20 cellular contexts compared by ENCODE assay signal in genomic region chr18:41974661-41975286, GRCh38. TPM values are rescaled to one million over a fixed set of nuclear protein-coding genes. Genes with fewer than 3 reads are reported as not detected.
DNase-seq lines count a peak whose midpoint lies in the region; ATAC-seq and TF ChIP-seq lines count a peak whose summit lies in the region.
"Had no signal": no experiment of that assay in that cellular context is flagged by ENCODE, and none has a peak within 500 bp of the region (broad histone marks: within the 10 kb centered on the region; RNA-seq: fewer than 3 reads in every experiment).

No MANE protein-coding gene starts in this region.

- H3K27ac Mint-ChIP-seq in activated T-helper 2 cell treated with anti-CD3 and anti-CD28 coated beads, Interferon-gamma antibody, Interleukin-2, Interleukin-4, amounts not matched to agents 10 μg/mL and 5 μg/mL and 100 μg/mL, durations not matched to agents 14 hours and 24 hours and 36 hours, result peak overlapping the region; percentile 41
- peak overlapping the region; percentile 0 to 75 (median 34) for H3K27ac Mint-ChIP-seq in naive thymus-derived CD8-positive, alpha-beta T cell
- no peak overlapping the region for H3K27ac Mint-ChIP-seq in Caco-2 (ENCODE audit: unreplicated experiment)
- H3K27ac Mint-ChIP-seq: CD4-positive, CD25-positive, alpha-beta regulatory T cell; neural progenitor cell; stimulated activated naive B cell treated with anti-CD40 and anti-IgM and Interleukin-4, amounts not matched to agents 10 μg/mL and 1 μg/mL and 100 μg/mL, for 72 hours had no signal

- peak; percentile 44 for DNase-seq in activated CD4-positive, alpha-beta T cell treated with anti-CD3 and anti-CD28 coated beads for 48 hours
- no peak for DNase-seq in activated CD4-positive, alpha-beta T cell treated with anti-CD3 and anti-CD28 coated beads, Interleukin-2, amount 50 U/mL, for 4 hours
- DNase-seq in activated T-helper 2 cell treated with anti-CD3 and anti-CD28 coated beads, Interferon-gamma antibody, Interleukin-2, Interleukin-4, amounts not matched to agents 10 μg/mL and 5 μg/mL and 100 μg/mL, durations not matched to agents 14 hours and 24 hours and 36 hours (ENCODE audit: low spot score), result no peak
- DNase-seq in naive thymus-derived CD8-positive, alpha-beta T cell, result peak in 4 of 10 donors; percentile 4 to 34 (median 20)
- DNase-seq in Caco-2, result no peak
- DNase-seq in SW 1271 (lab: John Stamatoyannopoulos, UW), result no peak
- DNase-seq: CD4-positive, CD25-positive, alpha-beta regulatory T cell; GM23248; hypothalamus; left ventricle myocardium superior; NCI-H510A; right lobe of liver; stimulated activated naive B cell treated with anti-CD40 and anti-IgM and Interleukin-4, amounts not matched to agents 10 μg/mL and 1 μg/mL and 100 μg/mL, for 72 hours had no signal

- H3K4me3 ChIP-seq in Caco-2 (ENCODE audit: low read depth, low read length), result no peak overlapping the region
- H3K4me3 ChIP-seq: A549, GM23248, neural progenitor cell, right lobe of liver, SJSA1 had no signal

- CTCF ChIA-PET in Caco-2 (lab: Charles Lee), result no interaction called here

- no peaks in the 10 kb centered on the region for H3K27me3 Mint-ChIP-seq in activated T-helper 2 cell treated with anti-CD3 and anti-CD28 coated beads, Interferon-gamma antibody, Interleukin-2, Interleukin-4, amounts not matched to agents 10 μg/mL and 5 μg/mL and 100 μg/mL, durations not matched to agents 14 hours and 24 hours and 36 hours (ENCODE audit: low read depth)
- no peaks in the 10 kb centered on the region for H3K27me3 Mint-ChIP-seq in naive thymus-derived CD8-positive, alpha-beta T cell
- no peaks in the 10 kb centered on the region for H3K27me3 Mint-ChIP-seq in Caco-2 (ENCODE audit: insufficient read depth, unreplicated experiment)
- H3K27me3 Mint-ChIP-seq: brain; CD4-positive, CD25-positive, alpha-beta regulatory T cell; IgD-negative memory B cell; stimulated activated naive B cell treated with anti-CD40 and anti-IgM and Interleukin-4, amounts not matched to agents 10 μg/mL and 1 μg/mL and 100 μg/mL, for 72 hours had no signal

- no peaks in the 10 kb centered on the region for H3K36me3 ChIP-seq in Caco-2 (ENCODE audit: control insufficient read depth, insufficient read depth, low read length)

- H3K4me1 Mint-ChIP-seq in activated T-helper 2 cell treated with anti-CD3 and anti-CD28 coated beads, Interferon-gamma antibody, Interleukin-2, Interleukin-4, amounts not matched to agents 10 μg/mL and 5 μg/mL and 100 μg/mL, durations not matched to agents 14 hours and 24 hours and 36 hours (ENCODE audit: low read depth), result peaks cover 27% of the 10 kb centered on the region
- peaks cover 17 to 62% (median 48%) of the 10 kb centered on the region in 4 donors for H3K4me1 Mint-ChIP-seq in naive thymus-derived CD8-positive, alpha-beta T cell
- no peaks in the 10 kb centered on the region for H3K4me1 Mint-ChIP-seq in Caco-2 (ENCODE audit: low read depth, unreplicated experiment)

- H3K27me3 ChIP-seq in Caco-2 (replicated peaks; ENCODE audit: control insufficient read depth, insufficient read depth, low read length), result no peaks in the 10 kb centered on the region
- H3K27me3 ChIP-seq: neural progenitor cell, right lobe of liver, SJSA1 had no signal

- no peaks in the 10 kb centered on the region for H3K9me3 ChIP-seq in Caco-2
- H3K9me3 ChIP-seq: A549, right lobe of liver, SJSA1 had no signal

- intact Hi-C loops in activated T-helper 2 cell treated with anti-CD3 and anti-CD28 coated beads, Interferon-gamma antibody, Interleukin-2, Interleukin-4, amounts not matched to agents 10 μg/mL and 5 μg/mL and 100 μg/mL, durations not matched to agents 14 hours and 24 hours and 36 hours (cut with micrococcal nuclease), result loop anchor here (2.0 kb wide), 1 partner anchor 20 kb away; the partner anchor contains the start of gene PIK3C3
- intact Hi-C loops in Caco-2 (cut with micrococcal nuclease; ENCODE audit: unreplicated experiment), result no loop called here

- TF ChIP-seq CTCF in Caco-2 (IDR thresholded peaks at IDR 0.05; ENCODE audit: insufficient read depth in 1 of 2, low read depth in 1 of 2, low read length in 1 of 2, severe bottlenecking in 1 of 2, unreplicated experiment in 1 of 2), result no peak

- H3K4me1 ChIP-seq in Caco-2, result no peaks in the 10 kb centered on the region
- H3K4me1 ChIP-seq: A549, neural progenitor cell, right lobe of liver, SJSA1 had no signal

- POLR2A ChIA-PET in naive thymus-derived CD8-positive, alpha-beta T cell (lab: Charles Lee), result no interaction called here
- POLR2A ChIA-PET in Caco-2 (lab: Charles Lee), result no interaction called here

- ATAC-seq in GM19372 (IDR thresholded peaks at IDR 0.05; ENCODE audit: low read depth, unreplicated experiment), result peak; percentile 33
- peak; percentile 56 to 89 for ATAC-seq in naive thymus-derived CD8-positive, alpha-beta T cell
- ATAC-seq in GM21390 (IDR thresholded peaks at IDR 0.05; ENCODE audit: unreplicated experiment), result no peak
- ATAC-seq: A549; left ventricle myocardium superior; right lobe of liver; stimulated activated naive B cell treated with anti-CD40 and anti-IgM and Interleukin-4, amounts not matched to agents 10 μg/mL and 1 μg/mL and 100 μg/mL, for 72 hours had no signal

- H3K36me3 Mint-ChIP-seq in activated T-helper 2 cell treated with anti-CD3 and anti-CD28 coated beads, Interferon-gamma antibody, Interleukin-2, Interleukin-4, amounts not matched to agents 10 μg/mL and 5 μg/mL and 100 μg/mL, durations not matched to agents 14 hours and 24 hours and 36 hours (ENCODE audit: low read depth), result peaks cover 50% of the 10 kb centered on the region
- H3K36me3 Mint-ChIP-seq in naive thymus-derived CD8-positive, alpha-beta T cell, result peaks cover 0 to 62% (median 24%) of the 10 kb centered on the region in 3 donors
- no peaks in the 10 kb centered on the region for H3K36me3 Mint-ChIP-seq in Caco-2 (ENCODE audit: insufficient read depth, unreplicated experiment)

- peak overlapping the region; percentile 10 for H3K4me3 Mint-ChIP-seq in activated T-helper 2 cell treated with anti-CD3 and anti-CD28 coated beads, Interferon-gamma antibody, Interleukin-2, Interleukin-4, amounts not matched to agents 10 μg/mL and 5 μg/mL and 100 μg/mL, durations not matched to agents 14 hours and 24 hours and 36 hours (ENCODE audit: low read depth)
- peak overlapping the region in 7 of 10 donors; percentile 4 to 39 (median 12) for H3K4me3 Mint-ChIP-seq in naive thymus-derived CD8-positive, alpha-beta T cell
- H3K4me3 Mint-ChIP-seq in Caco-2 (ENCODE audit: unreplicated experiment), result no peak overlapping the region
- H3K4me3 Mint-ChIP-seq: brain; CD4-positive, CD25-positive, alpha-beta regulatory T cell; neural progenitor cell; stimulated activated naive B cell treated with anti-CD40 and anti-IgM and Interleukin-4, amounts not matched to agents 10 μg/mL and 1 μg/mL and 100 μg/mL, for 72 hours had no signal

- no TSS peak for BruUV-seq in Caco-2 (replicated peaks; lab: Mats Ljungman, UMichigan)

- no peaks in the 10 kb centered on the region for H3K9me3 Mint-ChIP-seq in activated T-helper 2 cell treated with anti-CD3 and anti-CD28 coated beads, Interferon-gamma antibody, Interleukin-2, Interleukin-4, amounts not matched to agents 10 μg/mL and 5 μg/mL and 100 μg/mL, durations not matched to agents 14 hours and 24 hours and 36 hours
- H3K9me3 Mint-ChIP-seq in naive thymus-derived CD8-positive, alpha-beta T cell, result no peaks in the 10 kb centered on the region
- no peaks in the 10 kb centered on the region for H3K9me3 Mint-ChIP-seq in Caco-2 (ENCODE audit: unreplicated experiment)
- H3K9me3 Mint-ChIP-seq: brain; IgD-negative memory B cell; neural progenitor cell; stimulated activated naive B cell treated with anti-CD40 and anti-IgM and Interleukin-4, amounts not matched to agents 10 μg/mL and 1 μg/mL and 100 μg/mL, for 72 hours had no signal

RNA-seq across cellular contexts. Expression of gene PIK3C3, which starts 19.7 kb away (rescaled TPM):
- total RNA-seq in activated T-helper 2 cell treated with anti-CD3 and anti-CD28 coated beads, Interferon-gamma antibody, Interleukin-2, Interleukin-4, amounts not matched to agents 10 μg/mL and 5 μg/mL and 100 μg/mL, durations not matched to agents 14 hours and 24 hours and 36 hours, result 50.4 and 51.6 TPM in 2 replicates
- 10 to 100 TPM; 67.9 to 73.0 TPM for total RNA-seq in naive thymus-derived CD8-positive, alpha-beta T cell
- polyA plus RNA-seq in naive thymus-derived CD8-positive, alpha-beta T cell, result 10 to 100 TPM; 25.1 to 38.8 (median 35.0) TPM
- total RNA-seq in Caco-2 (2022), result 19.7 and 25.7 TPM in 2 replicates
